17 cellular contexts compared by ENCODE assay signal in the genomic region with DNA sequence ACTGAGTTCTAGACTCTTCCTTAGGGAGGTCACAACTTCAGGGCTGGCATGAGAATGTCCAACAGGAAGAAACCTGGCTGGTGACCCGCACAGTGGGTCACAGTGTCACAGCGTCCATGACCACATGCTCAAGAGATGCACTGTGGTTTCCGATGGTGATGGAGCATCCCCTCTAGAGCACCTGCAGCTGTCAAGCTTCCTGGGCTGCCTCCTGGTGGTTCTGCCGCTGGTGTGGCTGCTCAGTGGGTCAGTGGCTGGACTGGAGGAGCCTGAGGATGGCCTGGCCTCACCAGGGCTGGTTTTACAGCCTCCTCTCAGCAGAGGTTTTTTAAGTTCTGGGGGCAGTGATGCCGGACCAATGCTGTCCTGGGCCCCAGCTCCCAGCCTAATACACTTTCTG.
DNase-seq lines count a peak whose midpoint lies in the region; ATAC-seq, FAIRE-seq and TF ChIP-seq lines count a peak whose summit lies in the region.
"Had no signal": no experiment of that assay in that cellular context is flagged by ENCODE, and none has a peak within 500 bp of the region (broad histone marks: within the 10 kb centered on the region; RNA-seq: fewer than 3 reads in every experiment).

No MANE protein-coding gene starts in this region.

- H3K36me3 ChIP-seq in HepG2 (replicated peaks in 1 of 2; ENCODE audit: control insufficient read depth in 1 of 2, insufficient read depth in 2 of 2, low read length in 2 of 2) = peaks cover 20 to 66% of the 10 kb centered on the region in 2 experiments
- H3K36me3 ChIP-seq in right lobe of liver = no peaks in the 10 kb centered on the region
- H3K36me3 ChIP-seq in kidney epithelial cell (ENCODE audit: control insufficient read depth, insufficient read depth, low read length) = no peaks in the 10 kb centered on the region

- no TSS peak for BruUV-seq in HepG2 (replicated peaks; lab: Mats Ljungman, UMichigan)

- H2AFZ ChIP-seq in HepG2 (ENCODE audit: low read length) = no peak overlapping the region

- TF ChIP-seq EP300 in HepG2 (IDR thresholded peaks at IDR 0.05; ENCODE audit: low read depth in 2 of 2, low read length in 2 of 2) (no peak), HepG2 (CRISPR knock-in tag; IDR thresholded peaks at IDR 0.05; ENCODE audit: borderline replicate concordance) (no peak)

- intact Hi-C loops in HepG2 (cut with micrococcal nuclease; ENCODE audit: unreplicated experiment) (no loop called here), right lobe of liver (cut with DNase I) (no loop called here)

- H3K9me3 ChIP-seq in HepG2 (ENCODE audit: low read length) (no peaks in the 10 kb centered on the region), right lobe of liver (no peaks in the 10 kb centered on the region)

- H3K4me3 ChIP-seq in HepG2 (replicated peaks in 1 of 3; ENCODE audit: insufficient read depth in 1 of 3, low read depth in 2 of 3, low read length in 3 of 3) (no peak overlapping the region), right lobe of liver (no peak overlapping the region), kidney epithelial cell (ENCODE audit: low read depth, low read length) (no peak overlapping the region)

- H3K9ac ChIP-seq in HepG2 (ENCODE audit: insufficient read depth, low read depth, low read length) = no peak overlapping the region
- H3K9ac ChIP-seq: KMS-11 had no signal

- ATAC-seq in HepG2 (peak; percentile 17; the same call in 1 of the 3 replicates), right lobe of liver (no peak)
- ATAC-seq: Right ventricle myocardium inferior had no signal

- no peaks in the 10 kb centered on the region; a peak in 1 of 5 replicates for H3K27me3 ChIP-seq in HepG2 (ENCODE audit: control insufficient read depth in 1 of 2, insufficient read depth in 2 of 2, low read length in 2 of 2)
- H3K27me3 ChIP-seq in right lobe of liver = no peaks in the 10 kb centered on the region
- no peaks in the 10 kb centered on the region for H3K27me3 ChIP-seq in kidney epithelial cell (ENCODE audit: control insufficient read depth, insufficient read depth, low read length)

- DNase-seq in HepG2 (ENCODE audit: low spot score) = no peak
- no peak for DNase-seq in right lobe of liver
- no peak for DNase-seq in RWPE1 (ENCODE audit: low spot score)
- no peak for DNase-seq in kidney epithelial cell (ENCODE audit: low read depth)
- DNase-seq in NCI-H526 treated with DMSO at 0.1 percent for 48 hours (lab: John Stamatoyannopoulos, UW) = no peak
- DNase-seq in GM20000 (ENCODE audit: low spot score) = no peak
- DNase-seq in LoVo (ENCODE audit: low spot score) = no peak
- no peak for DNase-seq in mucosa of gallbladder (ENCODE audit: low spot score)
- DNase-seq: COR-L47, EL, NCI-H1092 treated with DMSO at 0.1 percent for 48 hours, NCI-H1694 treated with DMSO at 0.1 percent for 48 hours, NCI-H2107, NCI-H345, NCI-H69 had no signal

- TF ChIP-seq POLR2A in HepG2 (IDR thresholded peaks at IDR 0.05; ENCODE audit: insufficient read depth in 1 of 2, low read depth in 2 of 2, low read length in 2 of 2) (no peak), right lobe of liver (IDR thresholded peaks at IDR 0.05) (no peak)

- no peaks in the 10 kb centered on the region for H3K4me1 ChIP-seq in HepG2 (ENCODE audit: insufficient read depth, low read length)
- no peaks in the 10 kb centered on the region for H3K4me1 ChIP-seq in right lobe of liver

- H3K79me2 ChIP-seq in HepG2 (ENCODE audit: insufficient read depth, low read length) = no peaks in the 10 kb centered on the region

- in situ Hi-C loops in HepG2 (cut with HindIII; ENCODE audit: extremely low pct_ligation_motif_present, low pct_unique_long_range_greater_than_20kb) = no loop called here

- FAIRE-seq in HepG2 (lab: Jason Lieb, UNC) = no peak

- TF ChIP-seq CTCF in HepG2 (CRISPR knock-in tag; IDR thresholded peaks at IDR 0.05) = no peak; the same call in 1 of the 2 replicates
- TF ChIP-seq CTCF in right lobe of liver (IDR thresholded peaks at IDR 0.05) = no peak
- TF ChIP-seq CTCF in RWPE1 (conservative IDR thresholded peaks at IDR 0.05; ENCODE audit: low read depth) = no peak
- peak; percentile 8 for TF ChIP-seq CTCF in kidney epithelial cell (IDR thresholded peaks at IDR 0.05; ENCODE audit: insufficient read depth, low read length, poor library complexity, severe bottlenecking)
- no peak for TF ChIP-seq CTCF in GM20000 (IDR thresholded peaks at IDR 0.05; ENCODE audit: extremely low read depth, missing control alignments)

- H3K27ac ChIP-seq in HepG2 (ENCODE audit: extremely low read length, insufficient read depth, low read length) = no peak overlapping the region
- H3K27ac ChIP-seq in right lobe of liver = no peak overlapping the region
- H3K27ac ChIP-seq in RWPE1 = peak overlapping the region; percentile 33; the same call in 1 of the 2 replicates
- H3K27ac ChIP-seq: KMS-11 had no signal

- POLR2A ChIA-PET in HepG2 (lab: Yijun Ruan, JAX) = interaction anchor here (1.2 kb wide), 1 partner anchor 46 kb away, joined by 3 read pairs; no protein-coding TSS in a partner anchor
- POLR2A ChIA-PET in RWPE1 (lab: Yijun Ruan, JAX; ENCODE audit: low non-redundant PET) = no interaction called here

- H4K20me1 ChIP-seq in HepG2 (ENCODE audit: insufficient read depth, low read length) = no peaks in the 10 kb centered on the region

- CTCF ChIA-PET in HepG2 (lab: Yijun Ruan, JAX; ENCODE audit: low intra/inter-chr PET ratio, low total read pairs) = no interaction called here
- CTCF ChIA-PET in RWPE1 (lab: Yijun Ruan, JAX) = interaction anchor here (0.6 to 1.1 kb wide), 2 partner anchors 9 to 75 kb away, joined by 3 read pairs; no protein-coding TSS in a partner anchor

- H3K4me2 ChIP-seq in HepG2 (ENCODE audit: low read depth, low read length) = no peak overlapping the region
- H3K4me2 ChIP-seq: KMS-11 had no signal

- TF ChIP-seq RAD21 in HepG2 (CRISPR knock-in tag; IDR thresholded peaks at IDR 0.05) = no peak

- WGBS in HepG2 (ENCODE audit: low lambda C conversion rate) = 92% methylated on average over 2 of the region's 5 CpGs
- WGBS in right lobe of liver (ENCODE audit: insufficient coverage, low coverage, low lambda C conversion rate, missing lambda C conversion rate) = no CpG with 5 or more reads among the region's 5 CpGs

TF ChIP-seq in HepG2, 621 proteins besides CTCF, POLR2A, EP300 and RAD21:
- TF ChIP-seq CCDC6 (CRISPR knock-in tag; IDR thresholded peaks at IDR 0.05) (no peak), ZNF747 (CRISPR knock-in tag; IDR thresholded peaks at IDR 0.05; ENCODE audit: borderline replicate concordance) (no peak), HMG20A (CRISPR knock-in tag; IDR thresholded peaks at IDR 0.05; ENCODE audit: borderline replicate concordance) (no peak), KDM6A (CRISPR knock-in tag; IDR thresholded peaks at IDR 0.05; ENCODE audit: low read depth) (no peak), ZNF878 (CRISPR knock-in tag; IDR thresholded peaks at IDR 0.05) (no peak), ZSCAN9 (CRISPR knock-in tag; IDR thresholded peaks at IDR 0.05; ENCODE audit: borderline replicate concordance) (no peak), TBX2 (CRISPR knock-in tag; IDR thresholded peaks at IDR 0.05; ENCODE audit: borderline replicate concordance) (no peak), SPEN (CRISPR knock-in tag; IDR thresholded peaks at IDR 0.05; ENCODE audit: low read depth) (no peak)
